14 cellular contexts compared by ENCODE assay signal in genomic region chr12:132146772-132147422, GRCh38. TPM values are rescaled to one million over a fixed set of nuclear protein-coding genes. Genes with fewer than 3 reads are reported as not detected.
DNase-seq lines count a peak whose midpoint lies in the region; ATAC-seq and TF ChIP-seq lines count a peak whose summit lies in the region.
"Had no signal": no experiment of that assay in that cellular context is flagged by ENCODE, and none has a peak within 500 bp of the region (broad histone marks: within the 10 kb centered on the region; RNA-seq: fewer than 3 reads in every experiment).

No MANE protein-coding gene starts in this region.

- H3K27ac Mint-ChIP-seq in activated CD4-positive, alpha-beta T cell treated with anti-CD3 and anti-CD28 coated beads, Interleukin-2, amount 10 ng/mL, durations not matched to agents 24 days and 14 days = peak overlapping the region; percentile 66
- H3K27ac Mint-ChIP-seq in activated CD4-positive, alpha-beta T cell treated with anti-CD3 and anti-CD28 coated beads for 36 hours = no peak overlapping the region
- H3K27ac Mint-ChIP-seq in CD14-positive monocyte = peak overlapping the region in 1 of 7 donors; percentile 5
- H3K27ac Mint-ChIP-seq in activated T-helper 2 cell treated with anti-CD3 and anti-CD28 coated beads, Interferon-gamma antibody, Interleukin-2, Interleukin-4, amounts not matched to agents 10 μg/mL and 5 μg/mL and 100 μg/mL, durations not matched to agents 14 hours and 24 hours and 36 hours = no peak overlapping the region
- no peak overlapping the region for H3K27ac Mint-ChIP-seq in nephron

- peaks cover 21% of the 10 kb centered on the region for H3K4me1 Mint-ChIP-seq in activated CD4-positive, alpha-beta T cell treated with anti-CD3 and anti-CD28 coated beads, Interleukin-2, amount 10 ng/mL, durations not matched to agents 24 days and 14 days
- H3K4me1 Mint-ChIP-seq in activated CD4-positive, alpha-beta T cell treated with anti-CD3 and anti-CD28 coated beads for 36 hours = peaks cover 32% of the 10 kb centered on the region
- peaks cover 21% of the 10 kb centered on the region for H3K4me1 Mint-ChIP-seq in CD14-positive monocyte
- H3K4me1 Mint-ChIP-seq in activated T-helper 2 cell treated with anti-CD3 and anti-CD28 coated beads, Interferon-gamma antibody, Interleukin-2, Interleukin-4, amounts not matched to agents 10 μg/mL and 5 μg/mL and 100 μg/mL, durations not matched to agents 14 hours and 24 hours and 36 hours (ENCODE audit: low read depth) = peaks cover 16% of the 10 kb centered on the region
- peaks cover 10% of the 10 kb centered on the region for H3K4me1 Mint-ChIP-seq in nephron

- H3K36me3 Mint-ChIP-seq in activated CD4-positive, alpha-beta T cell treated with anti-CD3 and anti-CD28 coated beads, Interleukin-2, amount 10 ng/mL, durations not matched to agents 24 days and 14 days (ENCODE audit: low read depth) = peaks cover 19% of the 10 kb centered on the region
- H3K36me3 Mint-ChIP-seq in activated CD4-positive, alpha-beta T cell treated with anti-CD3 and anti-CD28 coated beads for 36 hours (ENCODE audit: low read depth) = peaks cover 23% of the 10 kb centered on the region
- H3K36me3 Mint-ChIP-seq in CD14-positive monocyte = peaks cover 18 to 40% of the 10 kb centered on the region in 2 donors
- peaks cover 14% of the 10 kb centered on the region for H3K36me3 Mint-ChIP-seq in activated T-helper 2 cell treated with anti-CD3 and anti-CD28 coated beads, Interferon-gamma antibody, Interleukin-2, Interleukin-4, amounts not matched to agents 10 μg/mL and 5 μg/mL and 100 μg/mL, durations not matched to agents 14 hours and 24 hours and 36 hours (ENCODE audit: low read depth)
- peaks cover 14% of the 10 kb centered on the region for H3K36me3 Mint-ChIP-seq in nephron (ENCODE audit: low read depth)

- ATAC-seq in activated CD4-positive, alpha-beta T cell treated with anti-CD3 and anti-CD28 coated beads for 36 hours = no peak

- intact Hi-C loops in activated CD4-positive, alpha-beta T cell treated with anti-CD3 and anti-CD28 coated beads, Interleukin-2, amount 10 ng/mL, durations not matched to agents 24 days and 14 days (cut with micrococcal nuclease) = no loop called here
- intact Hi-C loops in activated CD4-positive, alpha-beta T cell treated with anti-CD3 and anti-CD28 coated beads for 36 hours (cut with DNase I, micrococcal nuclease) = loop anchor here in 1 of 2 experiments (10.0 kb wide), 1 partner anchor 568 kb away; the partner anchor contains the start of gene PGAM5
- intact Hi-C loops in CD14-positive monocyte (cut with micrococcal nuclease) = loop anchor here in 1 of 2 donors (10.0 kb wide), 1 partner anchor 348 kb away; the partner anchor contains the start of gene FBRSL1
- intact Hi-C loops in activated T-helper 2 cell treated with anti-CD3 and anti-CD28 coated beads, Interferon-gamma antibody, Interleukin-2, Interleukin-4, amounts not matched to agents 10 μg/mL and 5 μg/mL and 100 μg/mL, durations not matched to agents 14 hours and 24 hours and 36 hours (cut with micrococcal nuclease) = no loop called here

- POLR2A ChIA-PET in activated CD4-positive, alpha-beta T cell treated with anti-CD3 and anti-CD28 coated beads for 36 hours (lab: Charles Lee) = no interaction called here

- TF ChIP-seq CTCF in CD14-positive monocyte (IDR thresholded peaks at IDR 0.05) (no peak), nephron (IDR thresholded peaks at IDR 0.05; ENCODE audit: unreplicated experiment in 3 of 3) (no peak)

- peaks cover 2% of the 10 kb centered on the region for H3K27me3 Mint-ChIP-seq in activated CD4-positive, alpha-beta T cell treated with anti-CD3 and anti-CD28 coated beads, Interleukin-2, amount 10 ng/mL, durations not matched to agents 24 days and 14 days
- H3K27me3 Mint-ChIP-seq in activated CD4-positive, alpha-beta T cell treated with anti-CD3 and anti-CD28 coated beads for 36 hours = no peaks in the 10 kb centered on the region
- H3K27me3 Mint-ChIP-seq in CD14-positive monocyte (ENCODE audit: low read depth in 3 of 3) (peaks cover 0 to 3% (median 0%) of the 10 kb centered on the region in 3 donors), nephron (ENCODE audit: low read depth) (no peaks in the 10 kb centered on the region)
- no peaks in the 10 kb centered on the region for H3K27me3 Mint-ChIP-seq in activated T-helper 2 cell treated with anti-CD3 and anti-CD28 coated beads, Interferon-gamma antibody, Interleukin-2, Interleukin-4, amounts not matched to agents 10 μg/mL and 5 μg/mL and 100 μg/mL, durations not matched to agents 14 hours and 24 hours and 36 hours (ENCODE audit: low read depth)
- H3K27me3 Mint-ChIP-seq: activated CD4-positive, alpha-beta memory T cell treated with anti-CD3 and anti-CD28 coated beads, Interleukin-2, amount 10 ng/mL, durations not matched to agents 7 days and 5 days had no signal

- H3K4me3 Mint-ChIP-seq in activated CD4-positive, alpha-beta T cell treated with anti-CD3 and anti-CD28 coated beads, Interleukin-2, amount 10 ng/mL, durations not matched to agents 24 days and 14 days = no peak overlapping the region
- H3K4me3 Mint-ChIP-seq in activated CD4-positive, alpha-beta T cell treated with anti-CD3 and anti-CD28 coated beads for 36 hours = no peak overlapping the region
- H3K4me3 Mint-ChIP-seq in CD14-positive monocyte = no peak overlapping the region
- peak overlapping the region; percentile 70 for H3K4me3 Mint-ChIP-seq in activated T-helper 2 cell treated with anti-CD3 and anti-CD28 coated beads, Interferon-gamma antibody, Interleukin-2, Interleukin-4, amounts not matched to agents 10 μg/mL and 5 μg/mL and 100 μg/mL, durations not matched to agents 14 hours and 24 hours and 36 hours (ENCODE audit: low read depth)
- H3K4me3 Mint-ChIP-seq in nephron = peak overlapping the region; percentile 88 to 93 (median 93)

- DNase-seq in activated CD4-positive, alpha-beta T cell treated with anti-CD3 and anti-CD28 coated beads, Interleukin-2, amount 10 ng/mL, durations not matched to agents 24 days and 14 days = no peak
- no peak for DNase-seq in activated CD4-positive, alpha-beta T cell treated with anti-CD3 and anti-CD28 coated beads for 36 hours
- DNase-seq in CD14-positive monocyte (ENCODE audit: low spot score) = peak; percentile 32
- DNase-seq in activated T-helper 2 cell treated with anti-CD3 and anti-CD28 coated beads, Interferon-gamma antibody, Interleukin-2, Interleukin-4, amounts not matched to agents 10 μg/mL and 5 μg/mL and 100 μg/mL, durations not matched to agents 14 hours and 24 hours and 36 hours (ENCODE audit: low spot score) = no peak
- no peak for DNase-seq in NCI-H1436 treated with DMSO at 0.1 percent for 48 hours (lab: John Stamatoyannopoulos, UW)
- no peak for DNase-seq in stimulated activated CD4-positive, alpha-beta T cell treated with anti-CD3 and anti-CD28 coated beads, Interleukin-4, amount 100 ng/mL, for 4 hours
- DNase-seq in amygdala (lab: John Stamatoyannopoulos, UW) = no peak
- DNase-seq: activated CD4-positive, alpha-beta memory T cell treated with anti-CD3 and anti-CD28 coated beads, Interleukin-2, amount 10 ng/mL, durations not matched to agents 7 days and 5 days; DMS 273 treated with DMSO at 0.1 percent for 48 hours; Kasumi-1; NCI-H1105; NCI-H524 treated with DMSO at 0.1 percent for 48 hours; stimulated activated CD4-positive, alpha-beta T cell treated with anti-CD3 and anti-CD28 coated beads, Interleukin-2, amount 100 ng/mL, for 24 hours had no signal

- no peaks in the 10 kb centered on the region for H3K9me3 Mint-ChIP-seq in activated CD4-positive, alpha-beta T cell treated with anti-CD3 and anti-CD28 coated beads, Interleukin-2, amount 10 ng/mL, durations not matched to agents 24 days and 14 days
- no peaks in the 10 kb centered on the region for H3K9me3 Mint-ChIP-seq in activated CD4-positive, alpha-beta T cell treated with anti-CD3 and anti-CD28 coated beads for 36 hours (ENCODE audit: low read depth)
- H3K9me3 Mint-ChIP-seq in CD14-positive monocyte = peaks cover 0 to 3% (median 0%) of the 10 kb centered on the region in 7 donors
- H3K9me3 Mint-ChIP-seq in activated T-helper 2 cell treated with anti-CD3 and anti-CD28 coated beads, Interferon-gamma antibody, Interleukin-2, Interleukin-4, amounts not matched to agents 10 μg/mL and 5 μg/mL and 100 μg/mL, durations not matched to agents 14 hours and 24 hours and 36 hours = no peaks in the 10 kb centered on the region
- no peaks in the 10 kb centered on the region for H3K9me3 Mint-ChIP-seq in nephron
- H3K9me3 Mint-ChIP-seq: activated CD4-positive, alpha-beta memory T cell treated with anti-CD3 and anti-CD28 coated beads, Interleukin-2, amount 10 ng/mL, durations not matched to agents 7 days and 5 days had no signal

- CTCF ChIA-PET in activated CD4-positive, alpha-beta T cell treated with anti-CD3 and anti-CD28 coated beads for 36 hours (lab: Charles Lee) = no interaction called here

RNA-seq across cellular contexts. Expression of gene NOC4L, which starts 2.6 kb away (rescaled TPM):
- 49.6 and 53.3 TPM in 2 replicates for total RNA-seq in activated CD4-positive, alpha-beta T cell treated with anti-CD3 and anti-CD28 coated beads, Interleukin-2, amount 10 ng/mL, durations not matched to agents 24 days and 14 days
- 10 to 100 TPM; 30.5 to 35.7 TPM for total RNA-seq in activated CD4-positive, alpha-beta T cell treated with anti-CD3 and anti-CD28 coated beads for 36 hours
- 10 to 100 TPM; 17.9 to 18.0 TPM for polyA plus RNA-seq in CD14-positive monocyte
- 39.3 and 39.8 TPM in 2 replicates for total RNA-seq in activated T-helper 2 cell treated with anti-CD3 and anti-CD28 coated beads, Interferon-gamma antibody, Interleukin-2, Interleukin-4, amounts not matched to agents 10 μg/mL and 5 μg/mL and 100 μg/mL, durations not matched to agents 14 hours and 24 hours and 36 hours

RNA-seq across cellular contexts. Expression of gene DDX51, which starts 2.8 kb away (rescaled TPM):
- 51.7 and 55.5 TPM in 2 replicates for total RNA-seq in activated CD4-positive, alpha-beta T cell treated with anti-CD3 and anti-CD28 coated beads, Interleukin-2, amount 10 ng/mL, durations not matched to agents 24 days and 14 days
- 10 to 100 TPM; 19.2 to 31.4 TPM for total RNA-seq in activated CD4-positive, alpha-beta T cell treated with anti-CD3 and anti-CD28 coated beads for 36 hours
- 1 to 10 TPM; 1.7 to 2.7 TPM for polyA plus RNA-seq in CD14-positive monocyte
- total RNA-seq in activated T-helper 2 cell treated with anti-CD3 and anti-CD28 coated beads, Interferon-gamma antibody, Interleukin-2, Interleukin-4, amounts not matched to agents 10 μg/mL and 5 μg/mL and 100 μg/mL, durations not matched to agents 14 hours and 24 hours and 36 hours = 36.7 and 37.6 TPM in 2 replicates

Comparison
In these comparisons a context has a peak if more than half of its experiments do, and no peak if none do; other contexts are left out.
1. H3K4me3 Mint-ChIP-seq: peak in activated T-helper 2 cell treated with anti-CD3 and anti-CD28 coated beads, Interferon-gamma antibody, Interleukin-2, Interleukin-4, amounts not matched to agents 10 μg/mL and 5 μg/mL and 100 μg/mL, durations not matched to agents 14 hours and 24 hours and 36 hours (single experiment) and nephron (3 of 3); none in activated CD4-positive, alpha-beta T cell treated with anti-CD3 and anti-CD28 coated beads, Interleukin-2, amount 10 ng/mL, durations not matched to agents 24 days and 14 days (single experiment), activated CD4-positive, alpha-beta T cell treated with anti-CD3 and anti-CD28 coated beads for 36 hours (single experiment) and CD14-positive monocyte (0 of 2).